8 cellular contexts compared by ENCODE assay signal in the genomic region with DNA sequence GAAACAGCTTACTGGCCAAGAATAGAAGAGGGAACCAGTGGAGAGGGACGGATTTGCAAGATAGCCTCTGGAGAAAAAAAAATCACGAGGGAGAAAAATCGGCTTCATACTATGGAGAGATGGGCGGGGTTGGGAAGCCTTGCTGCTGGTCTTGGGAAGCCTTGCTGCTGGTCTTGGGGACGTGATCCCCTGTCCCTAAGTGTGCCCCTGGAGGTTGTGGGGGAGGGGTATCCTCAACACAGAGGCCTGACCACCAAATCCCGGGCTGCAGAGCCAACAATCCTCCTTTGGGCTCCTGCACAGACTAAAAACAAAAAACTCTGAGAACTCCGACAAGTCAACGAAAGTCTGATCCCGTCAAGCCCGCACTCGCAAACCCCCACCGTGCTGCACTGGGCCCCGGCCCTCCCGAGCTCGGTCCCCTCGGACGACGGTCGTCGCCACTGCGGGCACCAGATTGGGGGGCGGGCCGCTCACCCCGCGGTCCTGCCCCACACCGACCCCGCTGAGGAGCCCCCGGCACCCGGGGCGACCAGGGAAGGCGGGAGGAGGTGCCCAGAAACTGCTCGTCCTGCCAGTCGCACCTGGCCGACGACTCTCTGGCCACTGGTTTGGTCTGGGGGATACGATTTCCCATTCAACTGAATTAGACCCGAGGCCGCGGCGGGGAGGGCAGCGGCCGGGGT. TPM values are rescaled to one million over a fixed set of nuclear protein-coding genes. Genes with fewer than 3 reads are reported as not detected.
A peak's percentile ranks its signal among the peaks of the same experiment; 100 is the strongest.
DNase-seq lines count a peak whose midpoint lies in the region; ATAC-seq and TF ChIP-seq lines count a peak whose summit lies in the region.

No MANE protein-coding gene starts in this region.

- no peak for TF ChIP-seq EP300 in stomach (IDR thresholded peaks at IDR 0.05)

- peaks cover 50% of the 10 kb centered on the region for H3K27me3 Mint-ChIP-seq in central memory CD8-positive, alpha-beta T cell

- no peaks in the 10 kb centered on the region for H3K9me3 ChIP-seq in stomach

- peaks cover 11 to 39% (median 23%) of the 10 kb centered on the region in 4 donors for H3K4me1 ChIP-seq in stomach

- H3K4me3 Mint-ChIP-seq in central memory CD8-positive, alpha-beta T cell, result peak overlapping the region; percentile 54

- H3K36me3 ChIP-seq in stomach, result peaks cover 0 to 4% (median 0%) of the 10 kb centered on the region in 4 donors

- no peak for TF ChIP-seq CTCF in AG10803 (conservative IDR thresholded peaks at IDR 0.05; ENCODE audit: low read length)
- TF ChIP-seq CTCF in stomach (IDR thresholded peaks at IDR 0.05), result no peak

- peaks cover 7% of the 10 kb centered on the region for H3K36me3 Mint-ChIP-seq in central memory CD8-positive, alpha-beta T cell (ENCODE audit: insufficient read depth)

- TF ChIP-seq POLR2A in stomach (IDR thresholded peaks at IDR 0.05), result no peak

- peaks cover 0 to 23% (median 10%) of the 10 kb centered on the region in 3 donors for H3K27me3 ChIP-seq in stomach

- ATAC-seq in GM19438 (IDR thresholded peaks at IDR 0.05; ENCODE audit: low read depth, unreplicated experiment) (peak; percentile 7), left lobe of liver (peak; percentile 2)
- ATAC-seq in central memory CD8-positive, alpha-beta T cell (replicated peaks; ENCODE audit: extremely low read depth, poor library complexity, severe bottlenecking), result no peak

- peak overlapping the region; percentile 59 for H3K4me3 ChIP-seq in AG10803 (ENCODE audit: low read length)
- H3K4me3 ChIP-seq in stomach, result peak overlapping the region; percentile 73 to 80 (median 79)

- no peaks in the 10 kb centered on the region for H3K4me1 Mint-ChIP-seq in central memory CD8-positive, alpha-beta T cell

- 2 to 9% (median 3%) methylated on average over 12 to 42 of the region's 42 CpGs for WGBS in stomach, 5 donors

- H3K27ac ChIP-seq in stomach, result peak overlapping the region; percentile 83 to 96 (median 88)

- DNase-seq in AG10803 (ENCODE audit: low read depth) (no peak), NCI-H526 (lab: John Stamatoyannopoulos, UW) (peak; percentile 32 to 69), left lobe of liver (ENCODE audit: low spot score) (peak; percentile 48), stomach (peak; percentile 31), NCI-H1436 treated with DMSO at 0.1 percent for 48 hours (lab: John Stamatoyannopoulos, UW) (no peak), SK-N-DZ (ENCODE audit: low spot score) (no peak)
- no peak for DNase-seq in central memory CD8-positive, alpha-beta T cell (ENCODE audit: low spot score in 2 of 2)

- intact Hi-C loops in stomach (cut with DNase I; ENCODE audit: low total_unique reads), result no loop called here

- H3K9me3 Mint-ChIP-seq in central memory CD8-positive, alpha-beta T cell, result no peaks in the 10 kb centered on the region

- H3K27ac Mint-ChIP-seq in central memory CD8-positive, alpha-beta T cell (ENCODE audit: low read depth), result no peak overlapping the region

RNA-seq across cellular contexts. Expression of a gene that starts 0.7 kb away (rescaled TPM):
- 18.1 TPM for total RNA-seq in left lobe of liver
- total RNA-seq in stomach, result 10 to 100 TPM in 3 of 5 donors, 1 to 10 TPM in 2; 2.3 to 28.3 (median 14.5) TPM
- 10 to 100 TPM in 1 of 3 donors, 1 to 10 TPM in 2; 7.6 to 11.6 (median 7.8) TPM for polyA plus RNA-seq in stomach
- polyA plus RNA-seq in SK-N-DZ (2014; cell fraction: cytosol; rRNA removed), result 2.5 TPM in 2 replicates
- polyA plus RNA-seq in SK-N-DZ (2014; cell fraction: nucleus; rRNA removed), result 2.5 and 3.0 TPM in 2 replicates

Comparison
In these comparisons a context has a peak if more than half of its experiments do, and no peak if none do; other contexts are left out.
1. DNase-seq: peak in NCI-H526 (2 of 2), left lobe of liver (single experiment) and stomach (single experiment); none in AG10803 (single experiment), central memory CD8-positive, alpha-beta T cell (0 of 2), NCI-H1436 treated with DMSO at 0.1 percent for 48 hours (single experiment) and SK-N-DZ (single experiment).